In genomic region chr3:139836656-139837464, GRCh38 we compare ENCODE assay signal across 28 cellular contexts.
DNase-seq lines count a peak whose midpoint lies in the region; ATAC-seq lines count a peak whose summit lies in the region.
"Had no signal": no experiment of that assay in that cellular context is flagged by ENCODE, and none has a peak within 500 bp of the region (broad histone marks: within the 10 kb centered on the region; RNA-seq: fewer than 3 reads in every experiment).

No MANE protein-coding gene starts in this region.

- no peak overlapping the region for H4K8ac ChIP-seq in trophoblast cell (ENCODE audit: low read depth, low read length)

- no peak overlapping the region for H3K14ac ChIP-seq in trophoblast cell (ENCODE audit: low read length)

- H3K4me2 ChIP-seq in trophoblast cell (ENCODE audit: low read length), result no peak overlapping the region
- H3K4me2 ChIP-seq: smooth muscle cell had no signal

- H3K9ac ChIP-seq in trophoblast cell (ENCODE audit: low read length), result no peak overlapping the region

- no peak overlapping the region for H3K4me3 ChIP-seq in trophoblast cell (ENCODE audit: low read depth, low read length)
- H3K4me3 ChIP-seq: adrenal gland, esophagus squamous epithelium, GM12878, heart right ventricle, smooth muscle cell, suprapubic skin had no signal

- H4K91ac ChIP-seq in trophoblast cell (ENCODE audit: low read depth, low read length), result no peak overlapping the region

- no peaks in the 10 kb centered on the region for H3K27me3 ChIP-seq in trophoblast cell (ENCODE audit: insufficient read depth, low read length)
- H3K27me3 ChIP-seq: adrenal gland, esophagus squamous epithelium, heart right ventricle, suprapubic skin had no signal

- H3K18ac ChIP-seq in trophoblast cell (ENCODE audit: low read length), result no peak overlapping the region

- DNase-seq in DMS153 (lab: John Stamatoyannopoulos, UW) (peak; percentile 69), DMS153 treated with DMSO at 0.1 percent for 48 hours (lab: John Stamatoyannopoulos, UW; ENCODE audit: unreplicated experiment) (no peak), DMS79 (lab: John Stamatoyannopoulos, UW) (peak; percentile 64), trophoblast cell (no peak), AML-193 (lab: John Stamatoyannopoulos, UW) (no peak)
- DNase-seq: activated CD4-positive, alpha-beta T cell treated with anti-CD3 and anti-CD28 coated beads for 4 hours; activated CD8-positive, alpha-beta T cell treated with anti-CD3 and anti-CD28 coated beads, Interleukin-2, amount 10 ng/mL, durations not matched to agents 7 days and 5 days; activated naive CD4-positive, alpha-beta T cell treated with anti-CD3 and anti-CD28 coated beads, Interleukin-2, amount 10 ng/mL, durations not matched to agents 7 days and 5 days; adrenal gland; Calu3; esophagus squamous epithelium; foreskin keratinocyte; heart right ventricle; KBM-7; midbrain; natural killer cell; NCI-H1092; NCI-H187 treated with DMSO at 0.1 percent for 48 hours; SHP77; stimulated activated naive CD4-positive, alpha-beta T cell had no signal

- no peaks in the 10 kb centered on the region for H3K36me3 ChIP-seq in trophoblast cell (ENCODE audit: control insufficient read depth in 1 of 2, insufficient read depth in 2 of 2, low read length in 2 of 2)
- H3K36me3 ChIP-seq: adrenal gland, esophagus squamous epithelium, heart right ventricle, suprapubic skin had no signal

- H2BK5ac ChIP-seq in trophoblast cell (ENCODE audit: low read depth, low read length, poor library complexity), result no peak overlapping the region

- no peak overlapping the region for H4K12ac ChIP-seq in trophoblast cell (ENCODE audit: low read depth, low read length)

- ATAC-seq in HG02885 (IDR thresholded peaks at IDR 0.05; ENCODE audit: poor library complexity, unreplicated experiment) (no peak), GM19035 (IDR thresholded peaks at IDR 0.05; ENCODE audit: unreplicated experiment) (no peak)
- ATAC-seq: activated CD8-positive, alpha-beta T cell treated with anti-CD3 and anti-CD28 coated beads, Interleukin-2, amount 10 ng/mL, durations not matched to agents 7 days and 5 days; foreskin keratinocyte; GM12878; natural killer cell had no signal

- H3K79me2 ChIP-seq in trophoblast cell (ENCODE audit: control insufficient read depth, insufficient read depth, low read length, poor library complexity), result no peaks in the 10 kb centered on the region

- H2AK5ac ChIP-seq in trophoblast cell (ENCODE audit: low read length), result no peak overlapping the region

- H3K27ac ChIP-seq in angular gyrus (ENCODE audit: low read depth, low read length) (peak overlapping the region; percentile 34), trophoblast cell (ENCODE audit: low read depth, low read length) (no peak overlapping the region)
- H3K27ac ChIP-seq: 22Rv1, adrenal gland, esophagus squamous epithelium, foreskin keratinocyte, heart right ventricle, suprapubic skin, VCaP had no signal

- H2BK12ac ChIP-seq in trophoblast cell (ENCODE audit: low read length), result peak overlapping the region; percentile 79

- no peak overlapping the region for H3K4ac ChIP-seq in trophoblast cell (ENCODE audit: low read depth, low read length)

- H3K9me3 ChIP-seq in trophoblast cell (ENCODE audit: insufficient read depth, low read depth, low read length), result no peaks in the 10 kb centered on the region
- H3K9me3 ChIP-seq: adrenal gland, esophagus squamous epithelium, heart right ventricle, suprapubic skin had no signal

- no peak overlapping the region for H3K23ac ChIP-seq in trophoblast cell (ENCODE audit: low read length)

- no peak overlapping the region for H2AFZ ChIP-seq in trophoblast cell (ENCODE audit: insufficient read depth, low read length, poor library complexity)

- H2BK120ac ChIP-seq in trophoblast cell (ENCODE audit: insufficient read depth, low read length, poor library complexity), result no peak overlapping the region

- peaks cover 17% of the 10 kb centered on the region for H3K79me1 ChIP-seq in trophoblast cell (ENCODE audit: low read length)

- peaks cover 0 to 6% of the 10 kb centered on the region in 2 experiments for H3K4me1 ChIP-seq in trophoblast cell (ENCODE audit: control insufficient read depth in 1 of 2, insufficient read depth in 2 of 2, low read length in 2 of 2)
- H3K4me1 ChIP-seq: adrenal gland, esophagus squamous epithelium, foreskin keratinocyte had no signal

- WGBS in trophoblast cell (ENCODE audit: extremely low coverage, insufficient coverage, insufficient read length), result no CpG with 5 or more reads among the region's 4 CpGs

Comparison
In these comparisons a context has a peak if more than half of its experiments do, and no peak if none do; other contexts are left out.
1. DNase-seq: peak in DMS153 (single experiment) and DMS79 (single experiment); none in DMS153 treated with DMSO at 0.1 percent for 48 hours (single experiment), trophoblast cell (0 of 2) and AML-193 (0 of 2).